ENCODE assay signal across 15 cellular contexts in genomic region chr14:101719708-101720107, GRCh38. TPM values are rescaled to one million over a fixed set of nuclear protein-coding genes. Genes with fewer than 3 reads are reported as not detected.
DNase-seq lines count a peak whose midpoint lies in the region; ATAC-seq and TF ChIP-seq lines count a peak whose summit lies in the region.
"Had no signal": no experiment of that assay in that cellular context is flagged by ENCODE, and none has a peak within 500 bp of the region (broad histone marks: within the 10 kb centered on the region; RNA-seq: fewer than 3 reads in every experiment).

No MANE protein-coding gene starts in this region.

- intact Hi-C loops in left ventricle myocardium inferior (cut with micrococcal nuclease) (no loop called here), PC-3 (cut with micrococcal nuclease) (no loop called here)

- no peaks in the 10 kb centered on the region for H3K36me3 Mint-ChIP-seq in CD8-positive, alpha-beta memory T cell
- H3K36me3 Mint-ChIP-seq in T-cell = no peaks in the 10 kb centered on the region
- H3K36me3 Mint-ChIP-seq: mesothelial cell of epicardium had no signal

- H3K4me1 ChIP-seq in CD8-positive, alpha-beta memory T cell (ENCODE audit: insufficient read depth, low read length) = peaks cover 73% of the 10 kb centered on the region
- H3K4me1 ChIP-seq in left ventricle myocardium inferior (peaks cover 30% of the 10 kb centered on the region), osteoblast (ENCODE audit: insufficient read depth, low read length) (peaks cover 8% of the 10 kb centered on the region), PC-3 (ENCODE audit: insufficient read depth, low read length) (peaks cover 18% of the 10 kb centered on the region)
- H3K4me1 ChIP-seq: BE2C had no signal

- peaks cover 0 to 5% of the 10 kb centered on the region in 2 donors for H3K27me3 Mint-ChIP-seq in CD8-positive, alpha-beta memory T cell
- no peaks in the 10 kb centered on the region for H3K27me3 Mint-ChIP-seq in T-cell

- no peaks in the 10 kb centered on the region for H3K27me3 ChIP-seq in CD8-positive, alpha-beta memory T cell (ENCODE audit: insufficient read depth, low read length, poor library complexity, severe bottlenecking)
- H3K27me3 ChIP-seq in left ventricle myocardium inferior (ENCODE audit: low read depth) (no peaks in the 10 kb centered on the region), osteoblast (ENCODE audit: insufficient read depth, low read length) (no peaks in the 10 kb centered on the region), PC-3 (ENCODE audit: low read length) (no peaks in the 10 kb centered on the region)
- H3K27me3 ChIP-seq: BE2C had no signal

- TF ChIP-seq CTCF in left ventricle myocardium inferior (IDR thresholded peaks at IDR 0.05; ENCODE audit: borderline replicate concordance) (no peak), osteoblast (IDR thresholded peaks at IDR 0.05; ENCODE audit: extremely low read depth, low read depth, low read length) (no peak), PC-3 (conservative IDR thresholded peaks at IDR 0.05; ENCODE audit: low read depth, low read length) (no peak)

- no peaks in the 10 kb centered on the region for H3K79me2 ChIP-seq in osteoblast (ENCODE audit: insufficient read depth, low read length)
- H3K79me2 ChIP-seq in PC-3 (ENCODE audit: low read length) = no peaks in the 10 kb centered on the region

- peaks cover 0 to 2% (median 0%) of the 10 kb centered on the region in 5 donors for H3K9me3 Mint-ChIP-seq in CD8-positive, alpha-beta memory T cell
- H3K9me3 Mint-ChIP-seq in T-cell = no peaks in the 10 kb centered on the region

- no peaks in the 10 kb centered on the region for H3K9me2 ChIP-seq in PC-3 (replicated peaks; ENCODE audit: low read length)

- no peak overlapping the region for H2AFZ ChIP-seq in osteoblast (ENCODE audit: low read length)
- H2AFZ ChIP-seq in PC-3 (ENCODE audit: low read length) = no peak overlapping the region

- H3K4me3 ChIP-seq in CD8-positive, alpha-beta memory T cell (ENCODE audit: low read length) = no peak overlapping the region
- H3K4me3 ChIP-seq in left ventricle myocardium inferior (no peak overlapping the region), osteoblast (ENCODE audit: insufficient read depth, low read length) (no peak overlapping the region), PC-3 (ENCODE audit: low read length) (no peak overlapping the region)

- no peaks in the 10 kb centered on the region for H3K9me3 ChIP-seq in CD8-positive, alpha-beta memory T cell (ENCODE audit: low read length)
- H3K9me3 ChIP-seq in left ventricle myocardium inferior (replicated peaks) (no peaks in the 10 kb centered on the region), osteoblast (ENCODE audit: low read depth, low read length) (no peaks in the 10 kb centered on the region), PC-3 (ENCODE audit: low read length) (no peaks in the 10 kb centered on the region)
- H3K9me3 ChIP-seq: BE2C had no signal

- H3K27ac Mint-ChIP-seq in CD8-positive, alpha-beta memory T cell = peak overlapping the region; percentile 27 to 94 (median 86)
- peak overlapping the region; percentile 48 to 78 for H3K27ac Mint-ChIP-seq in T-cell
- H3K27ac Mint-ChIP-seq: mesothelial cell of epicardium had no signal

- DNase-seq in CD8-positive, alpha-beta memory T cell = no peak
- DNase-seq in T-cell (no peak), left ventricle myocardium inferior (no peak), osteoblast (ENCODE audit: insufficient read length, low spot score, missing footprints) (peak; percentile 42), PC-3 (no peak), SKM-1 (lab: John Stamatoyannopoulos, UW; ENCODE audit: unreplicated experiment) (no peak)
- DNase-seq in stimulated activated CD4-positive, alpha-beta T cell treated with anti-CD3 and anti-CD28 coated beads, Interleukin-2, amount 100 ng/mL, for 24 hours = no peak
- DNase-seq: activated CD4-positive, alpha-beta T cell treated with anti-CD3 and anti-CD28 coated beads for 1 hour; BE2C; IMR-90; NCI-H1105 treated with DMSO at 0.1 percent for 48 hours; NCI-H446 treated with DMSO at 0.1 percent for 48 hours; SW 1271 had no signal

- no peaks in the 10 kb centered on the region for H3K36me3 ChIP-seq in CD8-positive, alpha-beta memory T cell (ENCODE audit: insufficient read depth, low read length)
- no peaks in the 10 kb centered on the region for H3K36me3 ChIP-seq in left ventricle myocardium inferior
- H3K36me3 ChIP-seq in osteoblast (ENCODE audit: insufficient read depth, low read length) = no peaks in the 10 kb centered on the region
- H3K36me3 ChIP-seq in PC-3 (ENCODE audit: low read depth, low read length) = no peaks in the 10 kb centered on the region
- H3K36me3 ChIP-seq: BE2C had no signal

- CTCF ChIA-PET in CD8-positive, alpha-beta memory T cell (lab: Charles Lee) = interaction anchor here (4.2 kb wide), 1 partner anchor 13 kb away, joined by 17 read pairs; no protein-coding TSS in a partner anchor
- CTCF ChIA-PET in T-cell (lab: Charles Lee) (interaction anchor here in 1 of 2 donors (0.6 kb wide), 1 partner anchor 1472 kb away, joined by 4 read pairs; no protein-coding TSS in a partner anchor), PC-3 (lab: Charles Lee) (no interaction called here)

- no TSS peak for BruUV-seq in PC-3 (replicated peaks; lab: Mats Ljungman, UMichigan)

- POLR2A ChIA-PET in CD8-positive, alpha-beta memory T cell (lab: Charles Lee) = no interaction called here
- POLR2A ChIA-PET in T-cell (lab: Charles Lee) = no interaction called here
- POLR2A ChIA-PET in PC-3 (lab: Charles Lee; ENCODE audit: unreplicated experiment) = no interaction called here

- H3F3A ChIP-seq in PC-3 (ENCODE audit: low read length, unreplicated experiment) = no peaks in the 10 kb centered on the region

- peak overlapping the region in 1 of 7 donors; percentile 11 for H3K4me3 Mint-ChIP-seq in CD8-positive, alpha-beta memory T cell
- peak overlapping the region in 1 of 3 donors; percentile 29 for H3K4me3 Mint-ChIP-seq in T-cell
- H3K4me3 Mint-ChIP-seq: mesothelial cell of epicardium had no signal

- peaks cover 57 to 78% (median 73%) of the 10 kb centered on the region in 3 donors for H3K4me1 Mint-ChIP-seq in CD8-positive, alpha-beta memory T cell
- peaks cover 49 to 69% (median 56%) of the 10 kb centered on the region in 3 donors for H3K4me1 Mint-ChIP-seq in T-cell

- no peak overlapping the region for H3K27ac ChIP-seq in CD8-positive, alpha-beta memory T cell (ENCODE audit: low read depth, low read length)
- H3K27ac ChIP-seq in left ventricle myocardium inferior (replicated peaks) (peak overlapping the region; percentile 80), osteoblast (ENCODE audit: low read depth, low read length) (no peak overlapping the region), PC-3 (ENCODE audit: low read length) (no peak overlapping the region)

- no peak for ATAC-seq in T-cell (replicated peaks in 1 of 4)
- no peak for ATAC-seq in PC-3
- no peak for ATAC-seq in GM19328 (IDR thresholded peaks at IDR 0.05; ENCODE audit: unreplicated experiment)

- H4K20me1 ChIP-seq in osteoblast (ENCODE audit: insufficient read depth, low read length) (no peaks in the 10 kb centered on the region), PC-3 (ENCODE audit: low read length) (no peaks in the 10 kb centered on the region)

- no peak overlapping the region for H3K9ac ChIP-seq in PC-3 (ENCODE audit: low read length)

- H3K4me2 ChIP-seq in osteoblast (ENCODE audit: insufficient read depth, low read length) (no peak overlapping the region), PC-3 (ENCODE audit: low read length) (no peak overlapping the region)

RNA-seq across cellular contexts. Expression of gene PPP2R5C, which starts 41.8 kb away (rescaled TPM):
- total RNA-seq in CD8-positive, alpha-beta memory T cell = 100 to 1,000 TPM; 278 to 307 TPM
- polyA plus RNA-seq in CD8-positive, alpha-beta memory T cell = 342 TPM
- total RNA-seq in T-cell (100 to 1,000 TPM; 435 to 627 (median 489) TPM), left ventricle myocardium inferior (198 TPM), osteoblast (101 and 111 TPM in 2 replicates), PC-3 (2014; rRNA removed) (92.9 and 96.1 TPM in 2 replicates)
